Comparison of ENCODE assay signal across 12 cellular contexts in the genomic region with DNA sequence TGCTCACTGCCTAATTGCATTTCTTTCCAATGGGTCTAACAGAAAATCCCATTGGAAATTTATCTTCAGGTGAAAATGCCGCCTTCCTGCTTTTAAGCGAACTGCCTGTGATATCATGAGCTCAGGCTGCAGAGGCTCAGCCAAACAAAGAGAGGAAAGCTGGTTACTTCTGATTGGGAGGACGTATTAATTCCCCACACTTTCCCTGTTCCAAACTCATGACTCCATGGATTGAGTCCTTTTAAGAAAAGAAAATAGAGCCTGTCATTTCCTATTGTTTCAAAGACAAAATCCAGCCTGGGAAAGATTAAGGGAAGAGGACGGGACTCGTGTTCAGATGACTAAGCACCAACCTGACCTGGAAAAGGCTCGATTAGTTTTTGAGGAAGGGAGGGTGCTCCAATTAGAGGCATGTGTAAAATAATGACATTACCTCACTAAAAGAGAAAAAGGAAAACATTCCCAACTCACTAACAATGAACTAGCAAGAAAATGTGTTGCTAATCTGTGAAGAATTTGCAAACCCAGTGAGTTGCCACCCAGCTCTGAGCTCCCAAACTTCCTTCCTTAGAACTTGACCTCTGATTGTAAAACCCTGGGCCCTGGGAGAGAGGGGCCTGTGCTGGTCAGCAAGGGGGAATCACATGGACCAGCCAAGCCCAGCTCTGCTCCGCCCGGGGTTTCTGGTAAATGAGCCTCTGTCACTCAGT.
DNase-seq lines count a peak whose midpoint lies in the region; ATAC-seq and TF ChIP-seq lines count a peak whose summit lies in the region.
"Had no signal": no experiment of that assay in that cellular context is flagged by ENCODE, and none has a peak within 500 bp of the region (broad histone marks: within the 10 kb centered on the region; RNA-seq: fewer than 3 reads in every experiment).

No MANE protein-coding gene starts in this region.

- H3K27me3 Mint-ChIP-seq in nephron progenitor cell (ENCODE audit: low read depth, poor library complexity) = peaks cover 13% of the 10 kb centered on the region
- H3K27me3 Mint-ChIP-seq: T-helper 17 cell had no signal

- TF ChIP-seq POLR2A in esophagus squamous epithelium (IDR thresholded peaks at IDR 0.05) = no peak

- no peaks in the 10 kb centered on the region for H3K36me3 Mint-ChIP-seq in nephron progenitor cell (ENCODE audit: low read depth)
- H3K36me3 Mint-ChIP-seq: CD14-positive monocyte had no signal

- no peak overlapping the region for H3K4me3 ChIP-seq in esophagus squamous epithelium
- H3K4me3 ChIP-seq in colonic mucosa = no peak overlapping the region

- no peak for ATAC-seq in GM21717 (IDR thresholded peaks at IDR 0.05; ENCODE audit: unreplicated experiment)
- no peak for ATAC-seq in GM19023 (IDR thresholded peaks at IDR 0.05; ENCODE audit: unreplicated experiment)
- ATAC-seq: T-helper 17 cell had no signal

- H3K9me3 ChIP-seq in esophagus squamous epithelium = no peaks in the 10 kb centered on the region
- no peaks in the 10 kb centered on the region for H3K9me3 ChIP-seq in colonic mucosa

- DNase-seq in AG09319 (ENCODE audit: extremely low read depth, low read depth) (peak; percentile 35), esophagus squamous epithelium (lab: John Stamatoyannopoulos, UW) (no peak), nephron progenitor cell (no peak), T-helper 2 cell (no peak), colonic mucosa (no peak)
- DNase-seq: activated effector memory CD4-positive, alpha-beta T cell treated with anti-CD3 and anti-CD28 coated beads, Interleukin-2, amount 50 U/mL, for 16 hours; NCI-H2081 treated with DMSO at 0.1 percent for 48 hours; T-helper 17 cell had no signal

- TF ChIP-seq CTCF in AG09319 (IDR thresholded peaks at IDR 0.05; ENCODE audit: low read depth, low read length) (no peak), esophagus squamous epithelium (IDR thresholded peaks at IDR 0.05) (no peak), nephron progenitor cell (IDR thresholded peaks at IDR 0.05) (no peak), colonic mucosa (IDR thresholded peaks at IDR 0.05) (no peak)

- H3K4me3 Mint-ChIP-seq in nephron progenitor cell = no peak overlapping the region
- H3K4me3 Mint-ChIP-seq: CD14-positive monocyte, T-helper 17 cell had no signal

- WGBS in esophagus squamous epithelium, 2 donors = 39 to 52% methylated on average over 8 of the region's 8 CpGs

- H3K27ac Mint-ChIP-seq in nephron progenitor cell = peak overlapping the region; percentile 21
- H3K27ac Mint-ChIP-seq: CD14-positive monocyte, T-helper 17 cell had no signal

- H3K4me1 ChIP-seq in esophagus squamous epithelium (peaks cover 9 to 42% (median 24%) of the 10 kb centered on the region in 3 donors), colonic mucosa (no peaks in the 10 kb centered on the region)

- peaks cover 7% of the 10 kb centered on the region for H3K4me1 Mint-ChIP-seq in nephron progenitor cell

- intact Hi-C loops in esophagus squamous epithelium (cut with DNase I) (no loop called here), colonic mucosa (cut with DNase I) (no loop called here)

- H3K27me3 ChIP-seq in esophagus squamous epithelium (no peaks in the 10 kb centered on the region), colonic mucosa (no peaks in the 10 kb centered on the region)

- peaks cover 7% of the 10 kb centered on the region for H3K9me3 Mint-ChIP-seq in nephron progenitor cell

- H3K36me3 ChIP-seq in esophagus squamous epithelium (no peaks in the 10 kb centered on the region), colonic mucosa (no peaks in the 10 kb centered on the region)

- peak overlapping the region in 3 of 4 donors; percentile 63 to 66 (median 65) for H3K27ac ChIP-seq in esophagus squamous epithelium
- H3K27ac ChIP-seq in colonic mucosa = no peak overlapping the region

- no peak overlapping the region for H3K9ac ChIP-seq in colonic mucosa (ENCODE audit: low read depth in 2 of 2, low read length in 2 of 2)

TF ChIP-seq in PFSK-1, 5 proteins besides CTCF, POLR2A, EP300 and RAD21:
- peak; percentile 45; the same call in 1 of the 2 replicates for TF ChIP-seq POLR2AphosphoS5 (IDR thresholded peaks at IDR 0.05; ENCODE audit: low read depth, low read length)
- TF ChIP-seq REST (IDR thresholded peaks at IDR 0.05; ENCODE audit: insufficient read depth in 1 of 2, low read depth in 2 of 2, low read length in 2 of 2) = no peak
- TF ChIP-seq TAF1 (IDR thresholded peaks at IDR 0.05; ENCODE audit: borderline replicate concordance, insufficient read depth, low read length) = peak; percentile 52; the same call in 1 of the 2 replicates
